ENCODE assay signal across 14 cellular contexts in the genomic region with DNA sequence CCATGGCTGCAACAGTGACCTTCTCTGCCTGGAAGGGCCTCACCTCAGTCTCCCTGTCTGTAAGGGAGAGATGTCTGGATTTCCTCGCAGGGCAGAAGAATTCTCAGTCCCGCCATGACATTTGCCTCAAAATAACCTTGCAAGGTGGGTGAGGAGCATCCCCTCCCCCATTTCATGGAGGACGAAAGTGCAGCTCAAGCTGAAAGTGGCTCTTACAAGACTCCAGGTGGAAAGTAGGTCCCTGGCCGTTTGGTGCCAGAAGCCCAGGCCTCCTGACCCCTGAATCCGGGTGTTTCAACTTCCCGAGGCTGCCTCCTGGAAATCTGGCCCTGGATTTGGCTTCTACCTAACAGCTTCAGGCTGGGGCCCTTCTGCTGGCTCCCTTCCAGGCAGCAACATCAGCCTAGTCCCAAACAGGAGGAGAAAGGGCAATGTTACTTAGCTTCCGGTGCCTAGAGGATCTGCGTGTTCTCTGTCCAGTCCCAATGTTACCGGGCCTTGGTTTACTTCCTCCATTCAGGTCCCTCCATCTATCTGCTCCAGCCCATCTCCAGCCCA. TPM values are rescaled to one million over a fixed set of nuclear protein-coding genes. Genes with fewer than 3 reads are reported as not detected.
DNase-seq lines count a peak whose midpoint lies in the region; ATAC-seq, FAIRE-seq and TF ChIP-seq lines count a peak whose summit lies in the region.
"Had no signal": no experiment of that assay in that cellular context is flagged by ENCODE, and none has a peak within 500 bp of the region (broad histone marks: within the 10 kb centered on the region; RNA-seq: fewer than 3 reads in every experiment).

No MANE protein-coding gene starts in this region.

- no peaks in the 10 kb centered on the region for H3K9me3 ChIP-seq in astrocyte (ENCODE audit: insufficient read depth, low read depth, low read length)
- no peaks in the 10 kb centered on the region for H3K9me3 ChIP-seq in HepG2 (ENCODE audit: low read length)
- no peaks in the 10 kb centered on the region for H3K9me3 ChIP-seq in tibial nerve

- DNase-seq in NCI-H1694 (lab: John Stamatoyannopoulos, UW) (peak; percentile 18), NCI-H1694 treated with DMSO at 0.1 percent for 48 hours (lab: John Stamatoyannopoulos, UW) (no peak), astrocyte (ENCODE audit: low read depth) (no peak), HepG2 (ENCODE audit: low spot score) (no peak), tibial nerve (ENCODE audit: low spot score in 2 of 2) (peak; percentile 51 to 58), amygdala (lab: John Stamatoyannopoulos, UW) (no peak), medulla oblongata (ENCODE audit: extremely low spot score) (no peak)
- DNase-seq: activated effector memory CD4-positive, alpha-beta T cell treated with anti-CD3 and anti-CD28 coated beads, Interleukin-2, amount 50 U/mL, for 16 hours; MV-4-11 had no signal

- CTCF ChIA-PET in HepG2 (lab: Yijun Ruan, JAX; ENCODE audit: low intra/inter-chr PET ratio, low total read pairs): no interaction called here

- H3K4me1 Mint-ChIP-seq in astrocyte (ENCODE audit: low read depth, unreplicated experiment): peaks cover 16% of the 10 kb centered on the region

- TF ChIP-seq CTCF in astrocyte (IDR thresholded peaks at IDR 0.05; ENCODE audit: insufficient read depth, low read depth, low read length): no peak
- no peak for TF ChIP-seq CTCF in HepG2 (CRISPR knock-in tag; IDR thresholded peaks at IDR 0.05)
- TF ChIP-seq CTCF in tibial nerve (IDR thresholded peaks at IDR 0.05): no peak

- no peaks in the 10 kb centered on the region for H3K36me3 ChIP-seq in astrocyte (ENCODE audit: insufficient read depth, low read length)
- H3K36me3 ChIP-seq in HepG2 (replicated peaks in 1 of 2; ENCODE audit: control insufficient read depth in 1 of 2, insufficient read depth in 2 of 2, low read length in 2 of 2): no peaks in the 10 kb centered on the region
- H3K36me3 ChIP-seq in tibial nerve: no peaks in the 10 kb centered on the region

- no peak for TF ChIP-seq RAD21 in HepG2 (CRISPR knock-in tag; IDR thresholded peaks at IDR 0.05)

- H4K20me1 ChIP-seq in astrocyte (ENCODE audit: insufficient read depth, low read length) (peaks cover 11% of the 10 kb centered on the region), HepG2 (ENCODE audit: insufficient read depth, low read length) (no peaks in the 10 kb centered on the region)

- ATAC-seq in HepG2: no peak; the same call in 2 of the 3 replicates
- no peak for ATAC-seq in HG02884 (IDR thresholded peaks at IDR 0.05; ENCODE audit: unreplicated experiment)

- BruUV-seq in HepG2 (replicated peaks; lab: Mats Ljungman, UMichigan): no TSS peak

- no peak overlapping the region for H3K4me3 ChIP-seq in astrocyte (ENCODE audit: insufficient read depth, low read depth, low read length)
- H3K4me3 ChIP-seq in HepG2 (replicated peaks in 1 of 3; ENCODE audit: insufficient read depth in 1 of 3, low read depth in 2 of 3, low read length in 3 of 3): peak overlapping the region in 2 of 3 experiments; percentile 40 to 63; a peak in 2 of 6 replicates
- H3K4me3 ChIP-seq in tibial nerve: peak overlapping the region; percentile 53 to 83 (median 72)
- H3K4me3 ChIP-seq: GM12878 had no signal

- POLR2A ChIA-PET in HepG2 (lab: Yijun Ruan, JAX): no interaction called here

- H2AFZ ChIP-seq in astrocyte (ENCODE audit: low read depth, low read length) (peak overlapping the region; percentile 75), HepG2 (ENCODE audit: low read length) (no peak overlapping the region)
- H2AFZ ChIP-seq: parathyroid adenoma had no signal

- H3K4me1 ChIP-seq in astrocyte (ENCODE audit: insufficient read depth, low read length) (peaks cover 27% of the 10 kb centered on the region), HepG2 (ENCODE audit: insufficient read depth, low read length) (peaks cover 13% of the 10 kb centered on the region), tibial nerve (peaks cover 0 to 70% (median 29%) of the 10 kb centered on the region in 4 donors)
- H3K4me1 ChIP-seq: parathyroid adenoma had no signal

- H3K27ac ChIP-seq in astrocyte (ENCODE audit: low read depth, low read length) (no peak overlapping the region), HepG2 (ENCODE audit: extremely low read length, insufficient read depth, low read length) (no peak overlapping the region), tibial nerve (peak overlapping the region; percentile 82 to 98 (median 96))
- H3K27ac ChIP-seq: parathyroid adenoma had no signal

- no peaks in the 10 kb centered on the region for H3K9me3 Mint-ChIP-seq in astrocyte (ENCODE audit: unreplicated experiment)
- H3K9me3 Mint-ChIP-seq: stimulated activated naive CD8-positive, alpha-beta T cell treated with anti-CD3 and anti-CD28 coated beads, Interleukin-15, Interleukin-2, amounts not matched to agents 100 ng/mL and 50 ng/mL, for 24 hours had no signal

- TF ChIP-seq EP300 in HepG2 (IDR thresholded peaks at IDR 0.05; ENCODE audit: low read depth in 2 of 2, low read length in 2 of 2) (no peak), HepG2 (CRISPR knock-in tag; IDR thresholded peaks at IDR 0.05; ENCODE audit: borderline replicate concordance) (no peak), tibial nerve (IDR thresholded peaks at IDR 0.05) (peak in 1 of 2 donors; percentile 12)

- 5% methylated on average over 4 of the region's 9 CpGs for whole genome bisulfite sequencing in HepG2 (ENCODE audit: low lambda C conversion rate)
- 30 to 31% methylated on average over 9 of the region's 9 CpGs for WGBS in tibial nerve, 2 donors

- peaks cover 4% of the 10 kb centered on the region for H3K36me3 Mint-ChIP-seq in astrocyte (ENCODE audit: low read depth, unreplicated experiment)

- H3K4me2 ChIP-seq in astrocyte (ENCODE audit: low read length) (peak overlapping the region; percentile 89), HepG2 (ENCODE audit: low read depth, low read length) (peak overlapping the region; percentile 69)

- H3K27me3 Mint-ChIP-seq in astrocyte (ENCODE audit: low read depth, unreplicated experiment): peaks cover 6% of the 10 kb centered on the region

- no peak overlapping the region for H3K27ac Mint-ChIP-seq in astrocyte (ENCODE audit: unreplicated experiment)
- H3K27ac Mint-ChIP-seq: stimulated activated naive CD8-positive, alpha-beta T cell treated with anti-CD3 and anti-CD28 coated beads, Interleukin-15, Interleukin-2, amounts not matched to agents 100 ng/mL and 50 ng/mL, for 24 hours had no signal

- no peaks in the 10 kb centered on the region for H3K27me3 ChIP-seq in astrocyte (ENCODE audit: insufficient read depth, low read length)
- peaks cover 2 to 36% of the 10 kb centered on the region in 2 experiments for H3K27me3 ChIP-seq in HepG2 (ENCODE audit: control insufficient read depth in 1 of 2, insufficient read depth in 2 of 2, low read length in 2 of 2)
- H3K27me3 ChIP-seq in tibial nerve: no peaks in the 10 kb centered on the region

- intact Hi-C loops in HepG2 (cut with micrococcal nuclease; ENCODE audit: unreplicated experiment): no loop called here

- H3K9ac ChIP-seq in astrocyte (ENCODE audit: low read length): peak overlapping the region; percentile 90
- peak overlapping the region; percentile 28; the same call in 1 of the 2 replicates for H3K9ac ChIP-seq in HepG2 (ENCODE audit: insufficient read depth, low read depth, low read length)
- H3K9ac ChIP-seq: parathyroid adenoma had no signal

- in situ Hi-C loops in HepG2 (cut with HindIII; ENCODE audit: extremely low pct_ligation_motif_present, low pct_unique_long_range_greater_than_20kb): no loop called here

- FAIRE-seq in astrocyte (lab: Jason Lieb, UNC) (no peak), HepG2 (lab: Jason Lieb, UNC) (no peak)
- FAIRE-seq: GM12878 had no signal

- TF ChIP-seq POLR2A in HepG2 (IDR thresholded peaks at IDR 0.05; ENCODE audit: insufficient read depth in 1 of 2, low read depth in 2 of 2, low read length in 2 of 2) (no peak), tibial nerve (IDR thresholded peaks at IDR 0.05) (no peak)

- peaks cover 26% of the 10 kb centered on the region for H3K79me2 ChIP-seq in astrocyte (ENCODE audit: insufficient read depth, low read length)
- no peaks in the 10 kb centered on the region for H3K79me2 ChIP-seq in HepG2 (ENCODE audit: insufficient read depth, low read length)
- H3K79me2 ChIP-seq: parathyroid adenoma had no signal

- H3K4me3 Mint-ChIP-seq in astrocyte (ENCODE audit: unreplicated experiment): peak overlapping the region; percentile 68
- H3K4me3 Mint-ChIP-seq: stimulated activated naive CD8-positive, alpha-beta T cell treated with anti-CD3 and anti-CD28 coated beads, Interleukin-15, Interleukin-2, amounts not matched to agents 100 ng/mL and 50 ng/mL, for 24 hours had no signal

TF ChIP-seq in HepG2, 621 proteins besides CTCF, POLR2A, EP300 and RAD21 (continues in another document):
- TF ChIP-seq SRF (IDR thresholded peaks at IDR 0.05; ENCODE audit: low read depth, low read length): no peak
- no peak for TF ChIP-seq MTF1 (CRISPR knock-in tag; IDR thresholded peaks at IDR 0.05)
- no peak for TF ChIP-seq TBP (CRISPR knock-in tag; IDR thresholded peaks at IDR 0.05)
- TF ChIP-seq PRMT3 (CRISPR knock-in tag; IDR thresholded peaks at IDR 0.05; ENCODE audit: borderline replicate concordance, low read depth): no peak
- no peak for TF ChIP-seq SOX5 (CRISPR knock-in tag; IDR thresholded peaks at IDR 0.05; ENCODE audit: borderline replicate concordance)

RNA-seq across cellular contexts. Expression of a gene that starts 0.8 kb away (rescaled TPM):
- total RNA-seq in astrocyte (26.9 and 47.8 TPM in 2 replicates), HepG2 (2016; rRNA removed; fragmentation: Illumina TruSeq; extraction: Trizol) (0.03 and 0.04 TPM in 2 replicates), tibial nerve (100 to 1,000 TPM; 100 to 132 (median 115) TPM)
- total RNA-seq in HepG2 (2016; cell fraction: cytosol; rRNA removed; fragmentation: Illumina TruSeq; extraction: Trizol; ENCODE audit: low read depth): not detected in 2 replicates
- total RNA-seq in HepG2 (2016; cell fraction: insoluble cytoplasmic fraction; rRNA removed; fragmentation: Illumina TruSeq; extraction: Trizol): 0.01 and 0.02 TPM in 2 replicates
- not detected in 2 replicates for total RNA-seq in HepG2 (2016; cell fraction: membrane; rRNA removed; fragmentation: Illumina TruSeq; extraction: Trizol)
- 0.06 and 0.09 TPM in 2 replicates for total RNA-seq in HepG2 (2016; cell fraction: nucleus; rRNA removed; fragmentation: Illumina TruSeq; extraction: Trizol)
- polyA plus RNA-seq in HepG2 (2011; rRNA removed): 0.01 and 0.03 TPM in 2 replicates
- polyA plus RNA-seq in HepG2 (2011; cell fraction: cytosol; rRNA removed): 0.01 TPM in 2 replicates
- 0.14 and 0.19 TPM in 2 replicates for polyA plus RNA-seq in HepG2 (2011; cell fraction: nucleus; rRNA removed)
- 0.03 and 0.04 TPM in 2 replicates for polyA plus RNA-seq in HepG2 (2012)
- polyA plus RNA-seq in HepG2 (2016; cell fraction: cytosol; fragmentation: Illumina TruSeq; extraction: Trizol; ENCODE audit: low read depth): not detected in 2 replicates
- polyA plus RNA-seq in HepG2 (2016; cell fraction: insoluble cytoplasmic fraction; fragmentation: Illumina TruSeq; extraction: Trizol; ENCODE audit: low read depth): not detected in 2 replicates
- polyA plus RNA-seq in HepG2 (2016; cell fraction: membrane; fragmentation: Illumina TruSeq; extraction: Trizol; ENCODE audit: low read depth): not detected in 2 replicates
- not detected in 2 replicates for polyA plus RNA-seq in HepG2 (2016; cell fraction: nucleus; fragmentation: Illumina TruSeq; extraction: Trizol; ENCODE audit: insufficient read depth, low read depth)
- polyA minus RNA-seq in HepG2 (2011; rRNA and poly(A)+ RNA removed; ENCODE audit: low replicate concordance): 0.08 and 24.5 TPM in 2 replicates
- 0.18 TPM in 1 of 2 replicates, not detected in the other for polyA minus RNA-seq in HepG2 (2011; cell fraction: cytosol; rRNA and poly(A)+ RNA removed)
- polyA minus RNA-seq in HepG2 (2011; cell fraction: nucleus; rRNA and poly(A)+ RNA removed): 0.12 and 0.13 TPM in 2 replicates
- total RNA-seq: T-helper 1 cell treated with Interleukin-12 subunit alpha and Interleukin-12 subunit beta and Interleukin-4 antibody, amounts not matched to agents 30 ng/mL and 1 ng/mL, for 36 hours had no signal

Comparison
In these comparisons a context has a peak if more than half of its experiments do, and no peak if none do; other contexts are left out.
1. DNase-seq: peak in NCI-H1694 (single experiment) and tibial nerve (2 of 2); none in NCI-H1694 treated with DMSO at 0.1 percent for 48 hours (single experiment), astrocyte (single experiment), HepG2 (single experiment), amygdala (0 of 56) and medulla oblongata (single experiment).
2. H3K27ac ChIP-seq: peak in tibial nerve (4 of 4); none in astrocyte (single experiment) and HepG2 (single experiment).
3. RNA of a gene that starts 0.8 kb away (total RNA-seq): 100 to 132 TPM in tibial nerve and 26.9 to 47.8 TPM in astrocyte; 0.01 to 0.09 TPM in HepG2; every median in the first group is over 10 times any median in the second.